8 cellular contexts compared by ENCODE assay signal in the genomic region with DNA sequence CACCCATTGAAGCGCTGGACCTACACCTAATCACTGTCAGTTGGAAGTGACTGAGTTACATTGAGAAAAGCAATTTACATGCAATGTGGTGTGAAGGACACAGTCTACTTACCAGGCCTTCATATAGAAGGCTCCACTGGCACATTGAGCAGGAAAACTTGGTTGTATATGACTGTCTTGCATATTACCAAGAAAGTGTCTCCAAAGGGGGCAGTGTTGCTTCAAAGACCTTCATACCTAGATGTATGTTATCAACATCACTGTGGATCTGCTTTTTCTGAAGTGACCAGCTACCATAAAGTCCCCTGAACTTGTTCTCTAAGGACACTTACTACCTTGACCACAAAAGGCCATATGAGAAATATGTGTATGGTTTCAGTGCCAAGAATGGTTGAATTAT.
DNase-seq lines count a peak whose midpoint lies in the region; ATAC-seq and TF ChIP-seq lines count a peak whose summit lies in the region.

No MANE protein-coding gene starts in this region.

- no peaks in the 10 kb centered on the region for H3K27me3 Mint-ChIP-seq in activated T-helper 17 cell treated with anti-CD3 and anti-CD28 coated beads, Interleukin-2, amount 50 U/mL, for 72 hours
- no peaks in the 10 kb centered on the region for H3K27me3 Mint-ChIP-seq in osteocyte (ENCODE audit: unreplicated experiment)

- DNase-seq in activated T-cell treated with anti-CD3 and anti-CD28 coated beads for 1 hour (ENCODE audit: low read depth) (peak; percentile 16), osteocyte (ENCODE audit: extremely low spot score, unreplicated experiment) (no peak), NCI-H2196 treated with DMSO at 0.1 percent for 48 hours (lab: John Stamatoyannopoulos, UW; ENCODE audit: unreplicated experiment) (no peak)
- DNase-seq in activated T-cell treated with anti-CD3 and anti-CD28 coated beads, Interleukin-2, amount 50 U/mL, for 1 hour: no peak
- DNase-seq in stimulated activated CD8-positive, alpha-beta memory T cell treated with anti-CD3 and anti-CD28 coated beads, Interleukin-12 subunit alpha, Interleukin-12 subunit beta, amount 100 ng/mL, for 1 hour (ENCODE audit: low read depth): peak; percentile 25

- TF ChIP-seq CTCF in osteocyte (IDR thresholded peaks at IDR 0.05): no peak

- peaks cover 8% of the 10 kb centered on the region for H3K4me1 Mint-ChIP-seq in activated T-helper 17 cell treated with anti-CD3 and anti-CD28 coated beads, Interleukin-2, amount 50 U/mL, for 72 hours
- H3K4me1 Mint-ChIP-seq in osteocyte (ENCODE audit: unreplicated experiment): no peaks in the 10 kb centered on the region

- peak; percentile 71 for ATAC-seq in HG03175 (IDR thresholded peaks at IDR 0.05; ENCODE audit: unreplicated experiment)
- peak; percentile 84 for ATAC-seq in activated T-helper 17 cell treated with anti-CD3 and anti-CD28 coated beads, Interleukin-2, amount 50 U/mL, for 72 hours (replicated peaks)
- no peak for ATAC-seq in HG03196 (IDR thresholded peaks at IDR 0.05; ENCODE audit: unreplicated experiment)

- H3K4me3 Mint-ChIP-seq in activated T-helper 17 cell treated with anti-CD3 and anti-CD28 coated beads, Interleukin-2, amount 50 U/mL, for 72 hours: peak overlapping the region; percentile 6
- H3K4me3 Mint-ChIP-seq in osteocyte (ENCODE audit: unreplicated experiment): no peak overlapping the region

- H3K36me3 Mint-ChIP-seq in activated T-helper 17 cell treated with anti-CD3 and anti-CD28 coated beads, Interleukin-2, amount 50 U/mL, for 72 hours (ENCODE audit: low read depth): peaks cover 6% of the 10 kb centered on the region
- no peaks in the 10 kb centered on the region for H3K36me3 Mint-ChIP-seq in osteocyte (ENCODE audit: unreplicated experiment)

- no peaks in the 10 kb centered on the region for H3K9me3 Mint-ChIP-seq in activated T-helper 17 cell treated with anti-CD3 and anti-CD28 coated beads, Interleukin-2, amount 50 U/mL, for 72 hours
- no peaks in the 10 kb centered on the region for H3K9me3 Mint-ChIP-seq in osteocyte (ENCODE audit: unreplicated experiment)

- peak overlapping the region; percentile 5 for H3K27ac Mint-ChIP-seq in activated T-helper 17 cell treated with anti-CD3 and anti-CD28 coated beads, Interleukin-2, amount 50 U/mL, for 72 hours
- no peak overlapping the region for H3K27ac Mint-ChIP-seq in osteocyte (ENCODE audit: unreplicated experiment)

Comparison
In these comparisons a context has a peak if more than half of its experiments do, and no peak if none do; other contexts are left out.
1. DNase-seq: peak in activated T-cell treated with anti-CD3 and anti-CD28 coated beads for 1 hour (single experiment) and stimulated activated CD8-positive, alpha-beta memory T cell treated with anti-CD3 and anti-CD28 coated beads, Interleukin-12 subunit alpha, Interleukin-12 subunit beta, amount 100 ng/mL, for 1 hour (single experiment); none in activated T-cell treated with anti-CD3 and anti-CD28 coated beads, Interleukin-2, amount 50 U/mL, for 1 hour (single experiment), osteocyte (single experiment) and NCI-H2196 treated with DMSO at 0.1 percent for 48 hours (single experiment).